ENCODE assay signal across 6 cellular contexts in the genomic region with DNA sequence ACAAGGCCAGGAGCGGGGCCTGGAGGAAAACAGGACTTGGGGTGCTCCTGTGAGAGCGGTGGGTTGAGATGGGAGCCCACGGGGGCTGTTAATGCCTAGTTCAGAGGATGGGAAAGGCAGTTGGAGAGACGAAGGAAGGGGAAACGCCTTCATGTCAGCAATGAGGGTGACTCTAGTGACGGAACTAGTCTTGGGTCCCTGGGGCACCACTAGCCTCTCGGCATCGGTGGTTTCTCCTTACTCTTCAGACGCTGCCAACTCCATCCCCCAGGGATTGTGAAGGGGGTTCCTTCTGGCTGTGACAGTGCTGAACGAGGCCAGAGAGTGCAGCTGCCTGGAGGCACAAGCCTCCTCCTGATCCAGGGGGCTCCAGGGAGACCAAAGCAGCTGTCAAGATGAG. TPM values are rescaled to one million over a fixed set of nuclear protein-coding genes. Genes with fewer than 3 reads are reported as not detected.
DNase-seq lines count a peak whose midpoint lies in the region; ATAC-seq, FAIRE-seq and TF ChIP-seq lines count a peak whose summit lies in the region.

No MANE protein-coding gene starts in this region.

- no peak for TF ChIP-seq RAD21 in GM12878 (IDR thresholded peaks at IDR 0.05; ENCODE audit: insufficient read depth, low read depth, low read length)

- no peaks in the 10 kb centered on the region for H3K36me3 Mint-ChIP-seq in natural killer cell

- H3K4me1 Mint-ChIP-seq in natural killer cell = peaks cover 36 to 37% of the 10 kb centered on the region in 2 donors

- no peaks in the 10 kb centered on the region for H3K9me3 ChIP-seq in GM12878 (replicated peaks; ENCODE audit: control insufficient read depth, insufficient read depth, low read length)

- peak; percentile 44 for ATAC-seq in GM12878
- ATAC-seq in natural killer cell = no peak
- ATAC-seq in GM18868 (IDR thresholded peaks at IDR 0.05; ENCODE audit: unreplicated experiment) = no peak

- peak overlapping the region; percentile 91 to 96 for H3K27ac Mint-ChIP-seq in natural killer cell

- peak overlapping the region; percentile 92 for H3K4me3 Mint-ChIP-seq in natural killer cell

- intact Hi-C loops in GM12878 (cut with micrococcal nuclease; ENCODE audit: unreplicated experiment) = no loop called here
- intact Hi-C loops in natural killer cell (cut with micrococcal nuclease) = no loop called here

- no peak for TF ChIP-seq CTCF in GM12878 (IDR thresholded peaks at IDR 0.05 in 2 of 3, conservative IDR thresholded peaks at IDR 0.05 in 1 of 3; ENCODE audit: control insufficient read depth in 2 of 3, extremely low read depth in 1 of 3, insufficient read depth in 1 of 3, low read depth in 3 of 3, low read length in 3 of 3)
- no peak for TF ChIP-seq CTCF in natural killer cell (IDR thresholded peaks at IDR 0.05)

- no peak for TF ChIP-seq POLR2A in GM12878 (IDR thresholded peaks at IDR 0.05; ENCODE audit: low read depth, low read length)

- H3K4me2 ChIP-seq in GM12878 (ENCODE audit: control insufficient read depth, insufficient read depth) = peak overlapping the region; percentile 99

- WGBS in GM12878 (ENCODE audit: insufficient coverage, insufficient replicate concordance, low lambda C conversion rate, missing lambda C conversion rate) = 0% methylated on average over 10 of the region's 10 CpGs

- H3K27me3 ChIP-seq in GM12878 (replicated peaks in 1 of 2; ENCODE audit: control insufficient read depth in 2 of 2, insufficient read depth in 2 of 2, low read length in 1 of 2) = no peaks in the 10 kb centered on the region

- no peaks in the 10 kb centered on the region for H3K36me3 ChIP-seq in GM12878 (ENCODE audit: control insufficient read depth in 2 of 2, insufficient read depth in 2 of 2, low read length in 1 of 2)

- H3K9me3 Mint-ChIP-seq in natural killer cell = no peaks in the 10 kb centered on the region

- no TSS peak for BruUV-seq in GM12878 (replicated peaks; lab: Mats Ljungman, UMichigan)

- FAIRE-seq in GM19239 (lab: Jason Lieb, UNC) (peak; percentile 73), GM12878 (lab: Jason Lieb, UNC) (no peak)

- H4K20me1 ChIP-seq in GM12878 (ENCODE audit: control insufficient read depth, insufficient read depth) = no peaks in the 10 kb centered on the region

- CTCF ChIA-PET in GM12878 (lab: Yijun Ruan, JAX) = interaction anchor here (0.9 to 2.9 kb wide), 12 partner anchors 9 to 123 kb away, joined by 3 to 19 read pairs (median 5); partner anchors contain the start of gene SPAG7

- DNase-seq in GM19239 (ENCODE audit: insufficient read length, low spot score) (no peak), GM12878 (ENCODE audit: low read depth, low spot score) (no peak), natural killer cell (no peak), AG20443 (ENCODE audit: low spot score) (no peak), NCI-H1092 (lab: John Stamatoyannopoulos, UW) (no peak)

- peak overlapping the region; percentile 96 for H3K9ac ChIP-seq in GM12878 (ENCODE audit: control insufficient read depth, insufficient read depth, low read length)

- no peak for TF ChIP-seq EP300 in GM12878 (IDR thresholded peaks at IDR 0.05; ENCODE audit: borderline replicate concordance in 1 of 2, control insufficient read depth in 1 of 2, low read depth in 2 of 2, low read length in 2 of 2)

- H3K27ac ChIP-seq in GM12878 (ENCODE audit: control insufficient read depth, insufficient read depth) = peak overlapping the region; percentile 90

- RAD21 ChIA-PET in GM12878 (lab: Charles Lee; ENCODE audit: unreplicated experiment) = interaction anchor here (1.2 to 3.7 kb wide), 8 partner anchors 10 to 250 kb away, joined by 3 to 15 read pairs (median 4); partner anchors contain the start of genes INCA1, KIF1C, RNF167 and SLC25A11

- H3K4me1 ChIP-seq in GM12878 (ENCODE audit: control insufficient read depth, insufficient read depth, low read length) = peaks cover 16% of the 10 kb centered on the region

- H2AFZ ChIP-seq in GM12878 (ENCODE audit: control insufficient read depth, low read depth, low read length) = peak overlapping the region; percentile 90

- SMC1A ChIA-PET in GM12878 (lab: Charles Lee; ENCODE audit: uncharacterized antibody, unreplicated experiment) = interaction anchor here (0.6 to 2.8 kb wide), 11 partner anchors 9 to 79 kb away, joined by 3 to 13 read pairs (median 4); partner anchors contain the start of genes INCA1, KIF1C, RNF167 and SLC25A11

- no peaks in the 10 kb centered on the region for H3K27me3 Mint-ChIP-seq in natural killer cell (ENCODE audit: low read depth in 2 of 2)

- H3K4me3 ChIP-seq in GM12878 = peak overlapping the region; percentile 74

- peaks cover 25% of the 10 kb centered on the region for H3K79me2 ChIP-seq in GM12878 (ENCODE audit: control insufficient read depth, insufficient read depth, low read length)

- in situ Hi-C loops in GM12878 (cut with MboI) = no loop called here

- POLR2A ChIA-PET in GM12878 (lab: Charles Lee) = interaction anchor here (0.6 to 2.3 kb wide), 7 partner anchors 10 to 189 kb away, joined by 3 to 22 read pairs (median 6); partner anchors contain the start of genes INCA1, KIF1C, PFN1 and RNF167

RNA-seq across cellular contexts. Expression of gene CAMTA2, which starts 0.7 kb away (rescaled TPM):
- total RNA-seq in GM12878 (2013; cell fraction: nucleolus; rRNA removed) = 39.5 and 57.2 TPM in 2 replicates
- 3.2 and 4.1 TPM in 2 replicates for total RNA-seq in GM12878 (2014; rRNA removed)
- total RNA-seq in GM12878 (2014; rRNA removed; fragmentation: Illumina TruSeq; extraction: Trizol) = 4.6 and 5.7 TPM in 2 replicates
- 27.7 and 29.3 TPM in 2 replicates for total RNA-seq in GM12878 (2021)
- 8.1 TPM for polyA plus RNA-seq in GM12878 (2011; ENCODE audit: low read depth)
- 6.3 and 9.9 TPM in 2 replicates for polyA plus RNA-seq in GM12878 (2011; rRNA removed)
- polyA plus RNA-seq in GM12878 (2011; cell fraction: cytosol; rRNA removed) = 8.6 and 10.8 TPM in 2 replicates
- polyA plus RNA-seq in GM12878 (2011; cell fraction: nucleus; rRNA removed) = 61.7 and 76.8 TPM in 2 replicates
- polyA plus RNA-seq in GM12878 (2012) = 23.9 and 26.3 TPM in 2 replicates
- 7.3 and 15.9 TPM in 2 replicates for polyA plus RNA-seq in GM12878 (2014; fragmentation: Illumina TruSeq; extraction: Trizol)
- 1 to 10 TPM in 1 of 2 experiments, under 1 TPM in 1; 0.42 to 1.7 TPM for polyA plus RNA-seq in GM12878 (2014; fragmentation: Nextera tagmentation; extraction: Ambion mirVana)
- polyA plus RNA-seq in GM12878 (2014; rRNA removed) = 24.7 and 26.8 TPM in 2 replicates
- polyA plus RNA-seq in GM12878 (2016; fragmentation: Nextera tagmentation; extraction: Ambion mirVana) = 10 to 100 TPM; 12.5 to 13.1 TPM
- polyA minus RNA-seq in GM12878 (2011; rRNA and poly(A)+ RNA removed) = 8.4 and 18.2 TPM in 2 replicates
- polyA minus RNA-seq in GM12878 (2011; cell fraction: cytosol; rRNA and poly(A)+ RNA removed) = 12.9 and 22.2 TPM in 2 replicates
- 12.0 and 16.1 TPM in 2 replicates for polyA minus RNA-seq in GM12878 (2011; cell fraction: nucleus; rRNA and poly(A)+ RNA removed)
- 10 to 100 TPM; 56.2 to 69.5 (median 69.4) TPM for total RNA-seq in natural killer cell

RNA-seq across cellular contexts. Expression of gene INCA1, which starts 9.2 kb away (rescaled TPM):
- not detected in 2 replicates for total RNA-seq in GM12878 (2013; cell fraction: nucleolus; rRNA removed)
- total RNA-seq in GM12878 (2014; rRNA removed) = 0.16 and 0.28 TPM in 2 replicates
- 0.18 and 0.27 TPM in 2 replicates for total RNA-seq in GM12878 (2014; rRNA removed; fragmentation: Illumina TruSeq; extraction: Trizol)
- 0.21 and 0.29 TPM in 2 replicates for total RNA-seq in GM12878 (2021)
- 0.83 TPM for polyA plus RNA-seq in GM12878 (2011; ENCODE audit: low read depth)
- 0.29 and 0.36 TPM in 2 replicates for polyA plus RNA-seq in GM12878 (2011; rRNA removed)
- polyA plus RNA-seq in GM12878 (2011; cell fraction: cytosol; rRNA removed) = 0.40 and 0.48 TPM in 2 replicates
- polyA plus RNA-seq in GM12878 (2011; cell fraction: nucleus; rRNA removed) = 2.4 and 3.7 TPM in 2 replicates
- 0.70 and 0.79 TPM in 2 replicates for polyA plus RNA-seq in GM12878 (2012)
- polyA plus RNA-seq in GM12878 (2014; fragmentation: Illumina TruSeq; extraction: Trizol) = 0.19 and 0.49 TPM in 2 replicates
- under 1 TPM; 0.61 to 0.64 TPM for polyA plus RNA-seq in GM12878 (2014; fragmentation: Nextera tagmentation; extraction: Ambion mirVana)
- polyA plus RNA-seq in GM12878 (2014; rRNA removed) = 0.15 and 0.77 TPM in 2 replicates
- 1 to 10 TPM in 1 of 2 experiments, under 1 TPM in 1; 0.99 to 1.8 TPM for polyA plus RNA-seq in GM12878 (2016; fragmentation: Nextera tagmentation; extraction: Ambion mirVana)
- not detected in 2 replicates for polyA minus RNA-seq in GM12878 (2011; rRNA and poly(A)+ RNA removed)
- polyA minus RNA-seq in GM12878 (2011; cell fraction: cytosol; rRNA and poly(A)+ RNA removed) = not detected in 2 replicates
- 0.36 TPM in 1 of 2 replicates, not detected in the other for polyA minus RNA-seq in GM12878 (2011; cell fraction: nucleus; rRNA and poly(A)+ RNA removed)
- under 1 TPM in 2 of 3 donors, not detected in 1; 0.39 to 0.54 TPM for total RNA-seq in natural killer cell

RNA-seq across cellular contexts. Expression of gene KIF1C, which starts 9.6 kb away (rescaled TPM):
- total RNA-seq in GM12878 (2013; cell fraction: nucleolus; rRNA removed) = 25.2 and 34.3 TPM in 2 replicates
- total RNA-seq in GM12878 (2014; rRNA removed) (24.3 and 25.8 TPM in 2 replicates), GM12878 (2014; rRNA removed; fragmentation: Illumina TruSeq; extraction: Trizol) (20.9 and 25.6 TPM in 2 replicates), GM12878 (2021) (61.1 and 65.9 TPM in 2 replicates), natural killer cell (10 to 100 TPM; 17.1 to 28.6 (median 22.2) TPM)
- polyA plus RNA-seq in GM12878 (2011; ENCODE audit: low read depth) = 5.6 TPM
- polyA plus RNA-seq in GM12878 (2011; rRNA removed) (30.2 and 33.8 TPM in 2 replicates), GM12878 (2014; fragmentation: Illumina TruSeq; extraction: Trizol) (10.3 and 21.2 TPM in 2 replicates), GM12878 (2014; fragmentation: Nextera tagmentation; extraction: Ambion mirVana) (1 to 10 TPM; 1.4 to 1.5 TPM), GM12878 (2014; rRNA removed) (25.2 and 26.5 TPM in 2 replicates), GM12878 (2016; fragmentation: Nextera tagmentation; extraction: Ambion mirVana) (10 to 100 TPM in 1 of 2 experiments, 1 to 10 TPM in 1; 3.9 to 18.9 TPM)
- polyA plus RNA-seq in GM12878 (2011; cell fraction: cytosol; rRNA removed) = 19.2 and 24.9 TPM in 2 replicates
- 29.5 and 36.6 TPM in 2 replicates for polyA plus RNA-seq in GM12878 (2011; cell fraction: nucleus; rRNA removed)
- polyA plus RNA-seq in GM12878 (2012) = 16.9 and 20.1 TPM in 2 replicates
- 30.9 and 40.5 TPM in 2 replicates for polyA minus RNA-seq in GM12878 (2011; rRNA and poly(A)+ RNA removed)
- 11.5 and 20.6 TPM in 2 replicates for polyA minus RNA-seq in GM12878 (2011; cell fraction: cytosol; rRNA and poly(A)+ RNA removed)
- 7.3 and 14.9 TPM in 2 replicates for polyA minus RNA-seq in GM12878 (2011; cell fraction: nucleus; rRNA and poly(A)+ RNA removed)

RNA-seq across cellular contexts. Expression of gene SPAG7, which starts 20.6 kb away (rescaled TPM):
- total RNA-seq in GM12878 (2013; cell fraction: nucleolus; rRNA removed) = 17.1 and 23.0 TPM in 2 replicates
- total RNA-seq in GM12878 (2014; rRNA removed) (76.5 and 80.2 TPM in 2 replicates), GM12878 (2014; rRNA removed; fragmentation: Illumina TruSeq; extraction: Trizol) (94.4 and 99.2 TPM in 2 replicates), GM12878 (2021) (76.5 and 77.5 TPM in 2 replicates), natural killer cell (10 to 100 TPM; 45.7 to 60.2 (median 59.6) TPM)
- 40.1 TPM for polyA plus RNA-seq in GM12878 (2011; ENCODE audit: low read depth)
- polyA plus RNA-seq in GM12878 (2011; rRNA removed) (73.8 and 78.2 TPM in 2 replicates), GM12878 (2014; fragmentation: Illumina TruSeq; extraction: Trizol) (46.5 and 107 TPM in 2 replicates), GM12878 (2014; fragmentation: Nextera tagmentation; extraction: Ambion mirVana) (10 to 100 TPM in 1 of 2 experiments, 1 to 10 TPM in 1; 7.9 to 31.7 TPM), GM12878 (2014; rRNA removed) (96.3 and 105 TPM in 2 replicates), GM12878 (2016; fragmentation: Nextera tagmentation; extraction: Ambion mirVana) (100 to 1,000 TPM; 133 to 146 TPM)
- 76.4 and 89.7 TPM in 2 replicates for polyA plus RNA-seq in GM12878 (2011; cell fraction: cytosol; rRNA removed)
- 59.5 and 64.5 TPM in 2 replicates for polyA plus RNA-seq in GM12878 (2011; cell fraction: nucleus; rRNA removed)
- 76.8 and 88.6 TPM in 2 replicates for polyA plus RNA-seq in GM12878 (2012)
- 28.7 and 39.6 TPM in 2 replicates for polyA minus RNA-seq in GM12878 (2011; rRNA and poly(A)+ RNA removed)
- polyA minus RNA-seq in GM12878 (2011; cell fraction: cytosol; rRNA and poly(A)+ RNA removed) = 12.8 and 16.7 TPM in 2 replicates
- 9.8 and 14.5 TPM in 2 replicates for polyA minus RNA-seq in GM12878 (2011; cell fraction: nucleus; rRNA and poly(A)+ RNA removed)

RNA-seq across cellular contexts. Expression of gene ENO3, which starts 37.2 kb away (rescaled TPM):
- total RNA-seq in GM12878 (2013; cell fraction: nucleolus; rRNA removed) = 24.4 and 27.3 TPM in 2 replicates
- 10.4 and 11.1 TPM in 2 replicates for total RNA-seq in GM12878 (2014; rRNA removed)
- 9.7 and 10.4 TPM in 2 replicates for total RNA-seq in GM12878 (2014; rRNA removed; fragmentation: Illumina TruSeq; extraction: Trizol)
- total RNA-seq in GM12878 (2021) = 24.4 and 28.4 TPM in 2 replicates
- polyA plus RNA-seq in GM12878 (2011; ENCODE audit: low read depth) = 43.3 TPM
- 19.8 and 25.6 TPM in 2 replicates for polyA plus RNA-seq in GM12878 (2011; rRNA removed)
- 24.3 and 32.1 TPM in 2 replicates for polyA plus RNA-seq in GM12878 (2011; cell fraction: cytosol; rRNA removed)
- polyA plus RNA-seq in GM12878 (2011; cell fraction: nucleus; rRNA removed) = 316 and 330 TPM in 2 replicates
- polyA plus RNA-seq in GM12878 (2012) = 39.6 and 43.1 TPM in 2 replicates
- polyA plus RNA-seq in GM12878 (2014; fragmentation: Illumina TruSeq; extraction: Trizol) = 9.0 and 15.2 TPM in 2 replicates
- polyA plus RNA-seq in GM12878 (2014; fragmentation: Nextera tagmentation; extraction: Ambion mirVana) = 10 to 100 TPM in 1 of 2 experiments, 1 to 10 TPM in 1; 6.8 to 14.5 TPM
- 26.3 and 31.5 TPM in 2 replicates for polyA plus RNA-seq in GM12878 (2014; rRNA removed)
- polyA plus RNA-seq in GM12878 (2016; fragmentation: Nextera tagmentation; extraction: Ambion mirVana) = 10 to 100 TPM; 18.8 to 19.7 TPM
- polyA minus RNA-seq in GM12878 (2011; rRNA and poly(A)+ RNA removed) = 8.6 and 14.5 TPM in 2 replicates
- 7.9 and 9.0 TPM in 2 replicates for polyA minus RNA-seq in GM12878 (2011; cell fraction: cytosol; rRNA and poly(A)+ RNA removed)
- polyA minus RNA-seq in GM12878 (2011; cell fraction: nucleus; rRNA and poly(A)+ RNA removed) = 23.0 and 30.4 TPM in 2 replicates
- 10 to 100 TPM; 26.1 to 28.4 (median 26.6) TPM for total RNA-seq in natural killer cell
